19 cellular contexts compared by ENCODE assay signal in the genomic region with DNA sequence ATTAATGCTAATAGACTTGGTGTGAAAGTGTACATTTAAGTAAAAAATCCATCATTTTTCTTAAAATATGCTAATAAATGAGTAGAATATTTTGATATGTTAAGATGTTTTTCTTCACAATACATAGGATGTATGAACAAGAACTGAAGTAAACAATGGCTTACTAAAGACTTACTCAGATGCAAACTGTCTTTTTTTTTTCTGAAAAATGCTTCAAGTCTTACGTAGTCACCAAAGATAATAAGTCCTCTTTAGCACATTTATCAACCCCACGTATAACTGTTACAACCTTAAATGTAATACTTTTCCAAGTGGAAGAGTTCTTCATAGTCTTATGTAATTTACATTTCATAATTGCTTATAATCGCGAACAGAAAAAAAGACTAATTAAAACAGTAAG.
"Had no signal": no experiment of that assay in that cellular context is flagged by ENCODE, and none has a peak within 500 bp of the region (broad histone marks: within the 10 kb centered on the region; RNA-seq: fewer than 3 reads in every experiment).

No MANE protein-coding gene starts in this region.

- H3K27me3 Mint-ChIP-seq: activated CD4-positive, alpha-beta T cell treated with anti-CD3 and anti-CD28 coated beads, Interleukin-2, amount 10 ng/mL, durations not matched to agents 24 days and 14 days; activated naive CD8-positive, alpha-beta T cell; brain; central memory CD8-positive, alpha-beta T cell; naive thymus-derived CD4-positive, alpha-beta T cell had no signal

- H3K9me3 Mint-ChIP-seq: activated CD4-positive, alpha-beta T cell treated with anti-CD3 and anti-CD28 coated beads, Interleukin-2, amount 10 ng/mL, durations not matched to agents 24 days and 14 days; activated T-cell treated with anti-CD3 and anti-CD28 coated beads, Interleukin-2, amount 50 U/mL, for 72 hours; brain; central memory CD8-positive, alpha-beta T cell; naive thymus-derived CD4-positive, alpha-beta T cell; stimulated activated effector memory CD8-positive, alpha-beta T cell treated with anti-CD3 and anti-CD28 coated beads, Interleukin-12 subunit alpha, Interleukin-12 subunit beta, amount 100 ng/mL, for 72 hours; WTC11 had no signal

- H3K27ac Mint-ChIP-seq: activated CD4-positive, alpha-beta T cell treated with anti-CD3 and anti-CD28 coated beads, Interleukin-2, amount 10 ng/mL, durations not matched to agents 24 days and 14 days; activated naive CD8-positive, alpha-beta T cell; activated T-cell treated with anti-CD3 and anti-CD28 coated beads, Interleukin-2, amount 50 U/mL, for 72 hours; brain; naive thymus-derived CD4-positive, alpha-beta T cell; stimulated activated effector memory CD8-positive, alpha-beta T cell treated with anti-CD3 and anti-CD28 coated beads, Interleukin-12 subunit alpha, Interleukin-12 subunit beta, amount 100 ng/mL, for 72 hours; WTC11 had no signal

- H3K4me3 Mint-ChIP-seq: activated CD4-positive, alpha-beta T cell treated with anti-CD3 and anti-CD28 coated beads, Interleukin-2, amount 10 ng/mL, durations not matched to agents 24 days and 14 days; activated naive CD8-positive, alpha-beta T cell; activated T-cell treated with anti-CD3 and anti-CD28 coated beads, Interleukin-2, amount 50 U/mL, for 72 hours; brain; central memory CD8-positive, alpha-beta T cell; stimulated activated effector memory CD8-positive, alpha-beta T cell treated with anti-CD3 and anti-CD28 coated beads, Interleukin-12 subunit alpha, Interleukin-12 subunit beta, amount 100 ng/mL, for 72 hours; WTC11 had no signal

- H3K4me3 ChIP-seq: mucosa of descending colon had no signal

- ATAC-seq: left lobe of liver; mucosa of descending colon; naive thymus-derived CD4-positive, alpha-beta T cell had no signal

- DNase-seq: activated CD4-positive, alpha-beta T cell treated with anti-CD3 and anti-CD28 coated beads, Interleukin-2, amount 10 ng/mL, durations not matched to agents 24 days and 14 days; activated CD8-positive, alpha-beta memory T cell treated with anti-CD3 and anti-CD28 coated beads, Interleukin-2, amount 50 U/mL, for 48 hours; activated gamma-delta T cell; activated T-cell treated with anti-CD3 and anti-CD28 coated beads, Interleukin-2, amount 50 U/mL, for 72 hours; amygdala; cortex of kidney; effector CD4-positive, alpha-beta T cell; mucosa of descending colon; naive thymus-derived CD4-positive, alpha-beta T cell; retina; stimulated activated CD4-positive, alpha-beta T cell treated with anti-CD3 and anti-CD28 coated beads, Interleukin-12 subunit alpha, Interleukin-12 subunit beta, amount 100 ng/mL, for 4 hours; T-helper 1 cell had no signal

- H3K36me3 Mint-ChIP-seq: brain, WTC11 had no signal

- FAIRE-seq: keratinocyte had no signal

- H3K9me3 ChIP-seq: mucosa of descending colon had no signal
